In the genomic region with DNA sequence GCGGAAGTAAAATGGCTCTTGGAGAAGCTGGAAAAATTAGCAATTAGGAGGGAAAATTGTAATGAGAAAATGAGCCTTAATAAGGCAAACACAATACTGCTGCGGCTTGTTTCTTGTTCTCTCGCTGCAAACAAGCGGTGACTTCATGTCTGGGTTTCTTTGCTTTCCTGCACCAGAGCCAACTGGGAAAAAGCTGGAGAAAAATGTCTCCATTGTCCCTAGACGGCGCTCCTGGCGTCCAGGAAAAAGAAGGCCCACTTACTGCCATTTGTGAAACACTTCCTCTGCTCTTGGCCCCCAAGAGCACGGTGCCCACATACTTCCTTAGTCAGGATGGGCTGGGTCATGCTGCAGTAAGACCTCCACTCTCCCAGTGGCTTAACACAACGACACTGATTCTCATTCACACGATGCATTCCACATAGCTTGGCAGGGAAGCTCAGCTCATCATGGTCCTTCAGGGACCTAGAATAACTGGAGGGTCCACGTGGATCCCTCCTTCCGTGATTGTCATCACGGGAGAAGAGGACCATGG, we compare ENCODE assay signal across 24 cellular contexts.
"Had no signal": no experiment of that assay in that cellular context is flagged by ENCODE, and none has a peak within 500 bp of the region (broad histone marks: within the 10 kb centered on the region; RNA-seq: fewer than 3 reads in every experiment).

No MANE protein-coding gene starts in this region.

- FAIRE-seq: astrocyte had no signal

- H2AFZ ChIP-seq: parathyroid adenoma had no signal

- H3K9me3 ChIP-seq: heart right ventricle, left lung, lower lobe of right lung, spleen, testis, transverse colon had no signal

- H3K4me3 Mint-ChIP-seq: activated T-cell treated with anti-CD3 and anti-CD28 coated beads, Interleukin-2, amount 50 U/mL, for 72 hours; endodermal cell; naive B cell; nephron progenitor cell; T-helper 17 cell; WTC11 had no signal

- H3K4me1 ChIP-seq: foreskin keratinocyte, heart right ventricle, left lung, lower lobe of right lung, parathyroid adenoma, spleen, testis, transverse colon had no signal

- H3K4me3 ChIP-seq: heart right ventricle, left lung, lower lobe of right lung, spleen, testis, transverse colon had no signal

- DNase-seq: activated CD4-positive, alpha-beta T cell treated with anti-CD3 and anti-CD28 coated beads, Interleukin-2, amount 50 U/mL, for 4 hours; activated gamma-delta T cell treated with Interleukin-2 at 50 U/mL for 16 hours; activated naive CD4-positive, alpha-beta T cell treated with anti-CD3 and anti-CD28 coated beads, Interleukin-2, amount 50 U/mL, for 16 hours; activated T-cell treated with anti-CD3 and anti-CD28 coated beads for 4 hours; activated T-cell treated with anti-CD3 and anti-CD28 coated beads, Interleukin-2, amount 50 U/mL, for 72 hours; amniotic stem cell; endodermal cell; foreskin keratinocyte; heart right ventricle; kidney glomerular epithelial cell; left lung; lower lobe of right lung; naive B cell; nephron progenitor cell; right cardiac atrium; spleen; stimulated activated naive CD4-positive, alpha-beta T cell treated with Interleukin-2 at 50 U/mL for 16 hours; T-helper 17 cell; testis; transverse colon had no signal

- H3K36me3 Mint-ChIP-seq: naive B cell, WTC11 had no signal

- H3K79me2 ChIP-seq: parathyroid adenoma had no signal

- H3K9ac ChIP-seq: parathyroid adenoma had no signal

- H3K27me3 ChIP-seq: foreskin keratinocyte, testis, transverse colon had no signal

- H3K4me1 Mint-ChIP-seq: endodermal cell, naive B cell, T-helper 17 cell had no signal

- H3K36me3 ChIP-seq: heart right ventricle, left lung, lower lobe of right lung, spleen, transverse colon had no signal

- ATAC-seq: activated T-cell treated with anti-CD3 and anti-CD28 coated beads, Interleukin-2, amount 50 U/mL, for 72 hours; esophagus mucosa; foreskin keratinocyte; heart right ventricle; left lung; lower lobe of right lung; right cardiac atrium; T-helper 17 cell; WTC11 had no signal

- H3K27ac Mint-ChIP-seq: activated T-cell treated with anti-CD3 and anti-CD28 coated beads, Interleukin-2, amount 50 U/mL, for 72 hours; endodermal cell; naive B cell; nephron progenitor cell; T-helper 17 cell; WTC11 had no signal

- H3K9me3 Mint-ChIP-seq: activated T-cell treated with anti-CD3 and anti-CD28 coated beads, Interleukin-2, amount 50 U/mL, for 72 hours; endodermal cell; nephron progenitor cell; WTC11 had no signal

- H3K27ac ChIP-seq: foreskin keratinocyte, heart right ventricle, left lung, lower lobe of right lung, parathyroid adenoma, spleen, testis, transverse colon had no signal
